Comparison of ENCODE assay signal across 27 cellular contexts in the genomic region with DNA sequence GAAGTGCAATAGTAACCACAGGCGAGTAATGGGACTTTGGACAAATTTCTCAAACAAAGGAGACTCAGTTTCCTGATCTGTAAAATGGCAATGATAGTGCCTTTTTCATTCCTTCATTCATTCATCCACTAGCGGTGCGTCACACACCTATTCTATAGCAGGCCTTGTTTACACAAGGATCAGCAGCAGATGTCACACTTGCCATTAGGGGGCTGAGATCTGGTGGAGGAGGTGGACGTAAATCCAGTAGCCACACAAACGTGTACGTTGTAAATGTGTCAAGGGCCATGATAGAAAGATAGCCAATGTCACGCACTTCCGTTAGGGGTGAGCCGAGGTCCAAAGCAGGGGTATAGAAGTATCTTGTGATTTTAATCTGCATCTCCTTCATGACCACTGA. TPM values are rescaled to one million over a fixed set of nuclear protein-coding genes. Genes with fewer than 3 reads are reported as not detected.
DNase-seq lines count a peak whose midpoint lies in the region; ATAC-seq and TF ChIP-seq lines count a peak whose summit lies in the region.
"Had no signal": no experiment of that assay in that cellular context is flagged by ENCODE, and none has a peak within 500 bp of the region (broad histone marks: within the 10 kb centered on the region; RNA-seq: fewer than 3 reads in every experiment).

No MANE protein-coding gene starts in this region.

- no peak overlapping the region for H3K4me2 ChIP-seq in mesenchymal stem cell (ENCODE audit: low read length, poor library complexity, severe bottlenecking)
- H3K4me2 ChIP-seq: KMS-11 had no signal

- H3K36me3 ChIP-seq in mesenchymal stem cell (ENCODE audit: control insufficient read depth in 1 of 2, insufficient read depth in 2 of 2, low read depth in 1 of 2, low read length in 2 of 2) = no peaks in the 10 kb centered on the region
- no peaks in the 10 kb centered on the region for H3K36me3 ChIP-seq in left ventricle myocardium inferior
- H3K36me3 ChIP-seq: neutrophil, upper lobe of left lung had no signal

- intact Hi-C loops in left ventricle myocardium inferior (cut with micrococcal nuclease) = no loop called here

- H3K9me3 Mint-ChIP-seq in HFFc6 = peaks cover 24% of the 10 kb centered on the region
- H3K9me3 Mint-ChIP-seq: central memory CD8-positive, alpha-beta T cell had no signal

- DNase-seq in DMS53 treated with DMSO at 0.1 percent for 48 hours (lab: John Stamatoyannopoulos, UW; ENCODE audit: unreplicated experiment) (peak; percentile 84), HFFc6 (no peak), SHP77 (lab: John Stamatoyannopoulos, UW) (peak; percentile 92 to 96), mesenchymal stem cell (peak; percentile 18), SKM-1 treated with dmso at 0.1 percent for 144 hours (lab: John Stamatoyannopoulos, UW; ENCODE audit: unreplicated experiment) (no peak), left ventricle myocardium inferior (no peak)
- DNase-seq: activated CD4-positive, alpha-beta T cell treated with anti-CD3 and anti-CD28 coated beads for 4 hours; activated CD8-positive, alpha-beta memory T cell treated with anti-CD3 and anti-CD28 coated beads for 24 hours; activated gamma-delta T cell; activated naive CD8-positive, alpha-beta T cell treated with anti-CD3 and anti-CD28 coated beads, Interleukin-2, amount 50 U/mL, for 24 hours; activated T-cell treated with anti-CD3 and anti-CD28 coated beads, Interleukin-2, amount 50 U/mL, for 1 hour; Calu3; dorsolateral prefrontal cortex; left ventricle myocardium superior; NCI-H1436 treated with DMSO at 0.1 percent for 48 hours; NCI-H2107; RPMI8226; stimulated activated CD4-positive, alpha-beta T cell treated with anti-CD3 and anti-CD28 coated beads, Interleukin-4, amount 100 ng/mL, for 4 hours; substantia nigra; upper lobe of left lung had no signal

- peaks cover 21% of the 10 kb centered on the region; the same call in 1 of the 2 replicates for H3K36me3 Mint-ChIP-seq in HFFc6 (ENCODE audit: low read depth)

- no peak overlapping the region for H3K18ac ChIP-seq in mesenchymal stem cell (ENCODE audit: low read depth in 1 of 2, low read length in 2 of 2)

- no peak overlapping the region for H4K8ac ChIP-seq in mesenchymal stem cell (ENCODE audit: low read length)

- peaks cover 24% of the 10 kb centered on the region for H3K27me3 Mint-ChIP-seq in HFFc6 (ENCODE audit: insufficient read depth)

- no peak overlapping the region for H3K27ac ChIP-seq in mesenchymal stem cell (ENCODE audit: low read length, poor library complexity, severe bottlenecking)
- no peak overlapping the region for H3K27ac ChIP-seq in left ventricle myocardium inferior (replicated peaks)
- H3K27ac ChIP-seq: dorsolateral prefrontal cortex, KMS-11, neutrophil, upper lobe of left lung had no signal

- H3K9me3 ChIP-seq in mesenchymal stem cell (ENCODE audit: control insufficient read depth, low read length) (peaks cover 32% of the 10 kb centered on the region), left ventricle myocardium inferior (replicated peaks) (peaks cover 18% of the 10 kb centered on the region)
- H3K9me3 ChIP-seq: neutrophil had no signal

- H3K23ac ChIP-seq in mesenchymal stem cell (ENCODE audit: low read length in 2 of 2) = no peak overlapping the region

- 50% methylated on average over 9 of the region's 9 CpGs for WGBS in mesenchymal stem cell

- peaks cover 4 to 32% of the 10 kb centered on the region in 2 experiments for H3K27me3 ChIP-seq in mesenchymal stem cell (ENCODE audit: control insufficient read depth in 1 of 2, insufficient read depth in 1 of 2, low read length in 2 of 2)
- H3K27me3 ChIP-seq in left ventricle myocardium inferior (ENCODE audit: low read depth) = peaks cover 15% of the 10 kb centered on the region
- H3K27me3 ChIP-seq: dorsolateral prefrontal cortex, neutrophil, upper lobe of left lung had no signal

- H3K9ac ChIP-seq in mesenchymal stem cell (ENCODE audit: low read length) = no peak overlapping the region
- H3K9ac ChIP-seq: KMS-11 had no signal

- no peak overlapping the region for H4K91ac ChIP-seq in mesenchymal stem cell (ENCODE audit: low read length)

- TF ChIP-seq CTCF in HFFc6 (IDR thresholded peaks at IDR 0.05) (0 out of 2 replicates have a peak, but pooled peaks have one; percentile 10), left ventricle myocardium inferior (IDR thresholded peaks at IDR 0.05; ENCODE audit: borderline replicate concordance) (no peak)

- H3K14ac ChIP-seq in mesenchymal stem cell (ENCODE audit: low read length in 2 of 2) = no peak overlapping the region

- H3K4me3 ChIP-seq in mesenchymal stem cell (ENCODE audit: insufficient read depth in 1 of 2, low read depth in 1 of 2, low read length in 2 of 2) (no peak overlapping the region), left ventricle myocardium inferior (no peak overlapping the region)
- H3K4me3 ChIP-seq: dorsolateral prefrontal cortex, upper lobe of left lung had no signal

- no peaks in the 10 kb centered on the region for H3K79me1 ChIP-seq in mesenchymal stem cell (replicated peaks; ENCODE audit: low read length, poor library complexity, severe bottlenecking)

- no peak overlapping the region for H3K4ac ChIP-seq in mesenchymal stem cell (ENCODE audit: low read depth in 1 of 2, low read length in 2 of 2)

- no peak overlapping the region for H2BK5ac ChIP-seq in mesenchymal stem cell (ENCODE audit: low read depth, low read length, poor library complexity, severe bottlenecking)

- no peak for ATAC-seq in SK-N-SH treated with all-trans-retinoic acid at 6 μM for 48 hours
- ATAC-seq: activated naive CD8-positive, alpha-beta T cell treated with anti-CD3 and anti-CD28 coated beads, Interleukin-2, amount 50 U/mL, for 24 hours; left ventricle myocardium superior; sciatic nerve; stimulated activated memory B cell treated with anti-CD40 and anti-IgM and Interleukin-4, amounts not matched to agents 10 μg/mL and 1 μg/mL and 100 μg/mL, for 72 hours had no signal

- H2BK120ac ChIP-seq in mesenchymal stem cell (ENCODE audit: low read depth, low read length) = no peak overlapping the region

- H3K4me3 Mint-ChIP-seq in HFFc6 = no peak overlapping the region
- H3K4me3 Mint-ChIP-seq: activated naive CD8-positive, alpha-beta T cell treated with anti-CD3 and anti-CD28 coated beads, Interleukin-2, amount 50 U/mL, for 24 hours; central memory CD8-positive, alpha-beta T cell; stimulated activated memory B cell treated with anti-CD40 and anti-IgM and Interleukin-4, amounts not matched to agents 10 μg/mL and 1 μg/mL and 100 μg/mL, for 72 hours had no signal

- no peak overlapping the region for H2AK5ac ChIP-seq in mesenchymal stem cell (ENCODE audit: low read length, severe bottlenecking)

- H3K4me1 ChIP-seq in mesenchymal stem cell (ENCODE audit: control insufficient read depth, insufficient read depth, low read depth, low read length) (no peaks in the 10 kb centered on the region), left ventricle myocardium inferior (no peaks in the 10 kb centered on the region)
- H3K4me1 ChIP-seq: upper lobe of left lung had no signal

- no peak overlapping the region for H2BK12ac ChIP-seq in mesenchymal stem cell (ENCODE audit: low read length in 2 of 2)

- H2BK15ac ChIP-seq in mesenchymal stem cell (ENCODE audit: low read depth, poor library complexity, severe bottlenecking) = no peak overlapping the region

- H2AFZ ChIP-seq in mesenchymal stem cell (ENCODE audit: low read depth, low read length) = no peak overlapping the region

- no peaks in the 10 kb centered on the region for H3K4me1 Mint-ChIP-seq in HFFc6 (ENCODE audit: low read depth)
- H3K4me1 Mint-ChIP-seq: activated naive CD8-positive, alpha-beta T cell treated with anti-CD3 and anti-CD28 coated beads, Interleukin-2, amount 50 U/mL, for 24 hours; central memory CD8-positive, alpha-beta T cell; stimulated activated memory B cell treated with anti-CD40 and anti-IgM and Interleukin-4, amounts not matched to agents 10 μg/mL and 1 μg/mL and 100 μg/mL, for 72 hours had no signal

- H3K27ac Mint-ChIP-seq in HFFc6 = no peak overlapping the region
- H3K27ac Mint-ChIP-seq: activated naive CD8-positive, alpha-beta T cell treated with anti-CD3 and anti-CD28 coated beads, Interleukin-2, amount 50 U/mL, for 24 hours; stimulated activated memory B cell treated with anti-CD40 and anti-IgM and Interleukin-4, amounts not matched to agents 10 μg/mL and 1 μg/mL and 100 μg/mL, for 72 hours had no signal

TF ChIP-seq in SK-N-SH treated with all-trans-retinoic acid at 6 μM for 48 hours, 23 proteins besides CTCF, POLR2A, EP300 and RAD21 (continues in another document):
- TF ChIP-seq BACH2 (CRISPR knock-in tag; IDR thresholded peaks at IDR 0.05; ENCODE audit: borderline replicate concordance) = no peak
- no peak for TF ChIP-seq ESRRG (CRISPR knock-in tag; IDR thresholded peaks at IDR 0.05)
- no peak for TF ChIP-seq ZNF70 (CRISPR knock-in tag; IDR thresholded peaks at IDR 0.05)
- TF ChIP-seq, protein P1, sequence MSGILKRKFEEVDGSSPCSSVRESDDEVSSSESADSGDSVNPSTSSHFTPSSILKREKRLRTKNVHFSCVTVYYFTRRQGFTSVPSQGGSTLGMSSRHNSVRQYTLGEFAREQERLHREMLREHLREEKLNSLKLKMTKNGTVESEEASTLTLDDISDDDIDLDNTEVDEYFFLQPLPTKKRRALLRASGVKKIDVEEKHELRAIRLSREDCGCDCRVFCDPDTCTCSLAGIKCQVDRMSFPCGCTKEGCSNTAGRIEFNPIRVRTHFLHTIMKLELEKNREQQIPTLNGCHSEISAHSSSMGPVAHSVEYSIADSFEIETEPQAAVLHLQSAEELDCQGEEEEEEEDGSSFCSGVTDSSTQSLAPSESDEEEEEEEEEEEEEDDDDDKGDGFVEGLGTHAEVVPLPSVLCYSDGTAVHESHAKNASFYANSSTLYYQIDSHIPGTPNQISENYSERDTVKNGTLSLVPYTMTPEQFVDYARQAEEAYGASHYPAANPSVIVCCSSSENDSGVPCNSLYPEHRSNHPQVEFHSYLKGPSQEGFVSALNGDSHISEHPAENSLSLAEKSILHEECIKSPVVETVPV (CRISPR knock-in tag; IDR thresholded peaks at IDR 0.05) = no peak
- no peak for TF ChIP-seq TOX (CRISPR knock-in tag; IDR thresholded peaks at IDR 0.05; ENCODE audit: borderline replicate concordance)
- TF ChIP-seq SNAI2 (CRISPR knock-in tag; IDR thresholded peaks at IDR 0.05) = no peak
- TF ChIP-seq GLIS3 (CRISPR knock-in tag; IDR thresholded peaks at IDR 0.05) = no peak

RNA-seq across cellular contexts. Expression of gene SERINC2, which starts 34.2 kb away (rescaled TPM):
- 100 to 1,000 TPM; 184 to 276 (median 207) TPM for total RNA-seq in HFFc6 (2021; fragmentation: NEBNext Ultra II Directional; extraction: Animal tissue kit (Norgen Biotek cat#: 25700))
- 39.9 TPM for polyA plus RNA-seq in mesenchymal stem cell (2013, experiment 1 of 2)
- 39.4 TPM for polyA plus RNA-seq in mesenchymal stem cell (2013, experiment 2 of 2)
- 1.6 TPM for total RNA-seq in left ventricle myocardium inferior
- total RNA-seq: T-helper 2 cell treated with Interferon-gamma antibody and Interleukin-4, amounts not matched to agents 100 ng/mL and 5 ng/mL, for 36 hours had no signal

Comparison
In these comparisons a context has a peak if more than half of its experiments do, and no peak if none do; other contexts are left out.
1. DNase-seq: peak in DMS53 treated with DMSO at 0.1 percent for 48 hours (single experiment), SHP77 (2 of 2) and mesenchymal stem cell (single experiment); none in HFFc6 (single experiment), SKM-1 treated with dmso at 0.1 percent for 144 hours (single experiment) and left ventricle myocardium inferior (single experiment).
2. RNA of gene SERINC2, which starts 34.2 kb away (total RNA-seq): 184 to 276 TPM in HFFc6; 1.6 TPM in left ventricle myocardium inferior (single experiment); every median in the first group is over 10 times any median in the second.